Comparison of ENCODE assay signal across 19 cellular contexts in genomic region chr11:34190192-34191139, GRCh38.
"Had no signal": no experiment of that assay in that cellular context is flagged by ENCODE, and none has a peak within 500 bp of the region (broad histone marks: within the 10 kb centered on the region; RNA-seq: fewer than 3 reads in every experiment).

No MANE protein-coding gene starts in this region.

- H3K36me3 ChIP-seq: thyroid gland had no signal

- H3K4me3 ChIP-seq: body of pancreas, hepatocyte, lung, thyroid gland had no signal

- H3K4me1 Mint-ChIP-seq: activated T-helper 17 cell treated with anti-CD3 and anti-CD28 coated beads, Interleukin-2, amount 50 U/mL, for 72 hours had no signal

- H2AFZ ChIP-seq: hepatocyte, parathyroid adenoma had no signal

- H3K9ac ChIP-seq: parathyroid adenoma had no signal

- H3K27ac Mint-ChIP-seq: activated CD4-positive, alpha-beta memory T cell treated with anti-CD3 and anti-CD28 coated beads for 36 hours; activated naive CD8-positive, alpha-beta T cell treated with anti-CD3 and anti-CD28 coated beads for 36 hours; activated T-helper 17 cell treated with anti-CD3 and anti-CD28 coated beads, Interleukin-2, amount 50 U/mL, for 72 hours; effector memory CD8-positive, alpha-beta T cell; mesothelial cell of epicardium; natural killer cell treated with Interleukin-12 subunit alpha and Interleukin-12 subunit beta and Interleukin-15 and Interleukin-18, amount 100 ng/mL, for 72 hours had no signal

- H3K27me3 ChIP-seq: body of pancreas, hepatocyte, thyroid gland had no signal

- H3K4me1 ChIP-seq: parathyroid adenoma had no signal

- DNase-seq: activated CD4-positive, alpha-beta memory T cell treated with anti-CD3 and anti-CD28 coated beads for 36 hours; activated naive CD4-positive, alpha-beta T cell; activated naive CD8-positive, alpha-beta T cell treated with anti-CD3 and anti-CD28 coated beads for 36 hours; activated T-cell treated with anti-CD3 and anti-CD28 coated beads for 4 hours; amygdala; body of pancreas; effector memory CD8-positive, alpha-beta T cell; stimulated activated CD4-positive, alpha-beta T cell treated with anti-CD3 and anti-CD28 coated beads, Interleukin-1b, Interleukin-23, amount 100 ng/mL, for 48 hours; stimulated activated CD8-positive, alpha-beta memory T cell treated with anti-CD3 and anti-CD28 coated beads, Interleukin-4, amount 100 ng/mL, for 48 hours; stimulated activated naive CD4-positive, alpha-beta T cell treated with Interleukin-2 at 50 U/mL for 16 hours; T-helper 9 cell; thyroid gland had no signal

- ATAC-seq: activated T-helper 17 cell treated with anti-CD3 and anti-CD28 coated beads, Interleukin-2, amount 50 U/mL, for 72 hours; body of pancreas; effector memory CD8-positive, alpha-beta T cell; natural killer cell treated with Interleukin-12 subunit alpha and Interleukin-12 subunit beta and Interleukin-15 and Interleukin-18, amount 100 ng/mL, for 72 hours had no signal

- H3K4me3 Mint-ChIP-seq: activated CD4-positive, alpha-beta memory T cell treated with anti-CD3 and anti-CD28 coated beads for 36 hours; activated naive CD8-positive, alpha-beta T cell treated with anti-CD3 and anti-CD28 coated beads for 36 hours; activated T-helper 17 cell treated with anti-CD3 and anti-CD28 coated beads, Interleukin-2, amount 50 U/mL, for 72 hours; effector memory CD8-positive, alpha-beta T cell; mesothelial cell of epicardium; natural killer cell treated with Interleukin-12 subunit alpha and Interleukin-12 subunit beta and Interleukin-15 and Interleukin-18, amount 100 ng/mL, for 72 hours had no signal

- H3K27ac ChIP-seq: body of pancreas, hepatocyte, parathyroid adenoma had no signal

- H3K9me3 ChIP-seq: body of pancreas, thyroid gland had no signal

- H3K79me2 ChIP-seq: hepatocyte, parathyroid adenoma had no signal

- H3K4me2 ChIP-seq: hepatocyte had no signal

- H3K27me3 Mint-ChIP-seq: activated naive CD8-positive, alpha-beta T cell treated with anti-CD3 and anti-CD28 coated beads for 36 hours; activated T-helper 17 cell treated with anti-CD3 and anti-CD28 coated beads, Interleukin-2, amount 50 U/mL, for 72 hours; effector memory CD8-positive, alpha-beta T cell had no signal

- H3K9me3 Mint-ChIP-seq: activated CD4-positive, alpha-beta memory T cell treated with anti-CD3 and anti-CD28 coated beads for 36 hours; activated naive CD8-positive, alpha-beta T cell treated with anti-CD3 and anti-CD28 coated beads for 36 hours; activated T-helper 17 cell treated with anti-CD3 and anti-CD28 coated beads, Interleukin-2, amount 50 U/mL, for 72 hours; effector memory CD8-positive, alpha-beta T cell; mesothelial cell of epicardium; natural killer cell treated with Interleukin-12 subunit alpha and Interleukin-12 subunit beta and Interleukin-15 and Interleukin-18, amount 100 ng/mL, for 72 hours had no signal

- FAIRE-seq: islet of Langerhans had no signal

- H3K36me3 Mint-ChIP-seq: activated CD4-positive, alpha-beta memory T cell treated with anti-CD3 and anti-CD28 coated beads for 36 hours; activated naive CD8-positive, alpha-beta T cell treated with anti-CD3 and anti-CD28 coated beads for 36 hours; mesothelial cell of epicardium; natural killer cell treated with Interleukin-12 subunit alpha and Interleukin-12 subunit beta and Interleukin-15 and Interleukin-18, amount 100 ng/mL, for 72 hours had no signal
